Comparison of ENCODE assay signal across 16 cellular contexts in the genomic region with DNA sequence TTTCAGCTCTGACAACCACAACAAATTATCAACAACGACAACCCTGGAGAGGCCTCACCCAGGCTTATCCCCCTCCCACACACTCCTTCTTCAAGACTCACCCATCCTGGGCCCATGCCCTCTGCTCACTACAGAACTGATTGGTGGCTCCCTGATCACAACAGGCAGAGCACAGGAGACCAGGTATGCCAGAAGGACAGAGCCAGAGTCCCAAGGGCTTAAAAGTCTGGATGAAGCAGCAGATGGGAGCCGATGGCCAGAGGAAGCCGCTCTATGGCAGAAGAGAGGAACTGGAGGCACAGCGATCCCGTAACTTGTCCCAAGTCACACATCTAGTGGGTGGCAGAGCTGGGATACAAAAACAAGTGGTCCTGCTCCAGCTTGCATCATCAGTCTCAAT. TPM values are rescaled to one million over a fixed set of nuclear protein-coding genes. Genes with fewer than 3 reads are reported as not detected.
A peak's percentile ranks its signal among the peaks of the same experiment; 100 is the strongest.
DNase-seq lines count a peak whose midpoint lies in the region; ATAC-seq and TF ChIP-seq lines count a peak whose summit lies in the region.
"Had no signal": no experiment of that assay in that cellular context is flagged by ENCODE, and none has a peak within 500 bp of the region (broad histone marks: within the 10 kb centered on the region; RNA-seq: fewer than 3 reads in every experiment).

No MANE protein-coding gene starts in this region.

- no peaks in the 10 kb centered on the region for H3K27me3 ChIP-seq in ascending aorta
- H3K27me3 ChIP-seq in osteoblast (ENCODE audit: insufficient read depth, low read length), result no peaks in the 10 kb centered on the region
- H3K27me3 ChIP-seq: BLaER1 had no signal

- peaks cover 91% of the 10 kb centered on the region for H4K20me1 ChIP-seq in osteoblast (ENCODE audit: insufficient read depth, low read length)
- H4K20me1 ChIP-seq: BLaER1 had no signal

- intact Hi-C loops in ascending aorta (cut with DNase I), result no loop called here

- TF ChIP-seq CTCF in ascending aorta (IDR thresholded peaks at IDR 0.05) (no peak), type B pancreatic cell (conservative IDR thresholded peaks at IDR 0.05) (no peak), osteoblast (IDR thresholded peaks at IDR 0.05; ENCODE audit: extremely low read depth, low read depth, low read length) (no peak)

- DNase-seq in NCI-H82 (lab: John Stamatoyannopoulos, UW), result peak; percentile 54
- DNase-seq in NCI-H82 treated with DMSO at 0.1 percent for 48 hours (lab: John Stamatoyannopoulos, UW; ENCODE audit: unreplicated experiment), result no peak
- peak in 1 of 2 donors; percentile 37 for DNase-seq in ascending aorta (ENCODE audit: low spot score in 2 of 2)
- peak; percentile 26 for DNase-seq in mesenteric fat pad (ENCODE audit: low spot score)
- peak; percentile 8 for DNase-seq in type B pancreatic cell (ENCODE audit: extremely low spot score, unreplicated experiment)
- DNase-seq in C1 segment of cervical spinal cord (lab: John Stamatoyannopoulos, UW), result no peak
- DNase-seq in osteoblast (ENCODE audit: insufficient read length, low spot score, missing footprints), result no peak
- DNase-seq: MV-4-11, NCI-H1436, NCI-H2081, NCI-H524 treated with DMSO at 0.1 percent for 48 hours, PC-3 had no signal

- H3K4me3 ChIP-seq in ascending aorta (no peak overlapping the region), osteoblast (ENCODE audit: insufficient read depth, low read length) (no peak overlapping the region)
- H3K4me3 ChIP-seq: BLaER1, HAP-1 had no signal

- H3K36me3 ChIP-seq in ascending aorta (peaks cover 0 to 9% of the 10 kb centered on the region in 2 donors), osteoblast (ENCODE audit: insufficient read depth, low read length) (peaks cover 68% of the 10 kb centered on the region)
- H3K36me3 ChIP-seq: BLaER1, HAP-1 had no signal

- H3K4me1 Mint-ChIP-seq in type B pancreatic cell (ENCODE audit: unreplicated experiment), result no peaks in the 10 kb centered on the region

- H3K27ac Mint-ChIP-seq in type B pancreatic cell, result no peak overlapping the region

- H3K9me3 ChIP-seq in ascending aorta (no peaks in the 10 kb centered on the region), osteoblast (ENCODE audit: low read depth, low read length) (no peaks in the 10 kb centered on the region)
- H3K9me3 ChIP-seq: BLaER1, HAP-1 had no signal

- H3K4me2 ChIP-seq in osteoblast (ENCODE audit: insufficient read depth, low read length), result no peak overlapping the region

- no peaks in the 10 kb centered on the region for H3K36me3 Mint-ChIP-seq in type B pancreatic cell

- no peaks in the 10 kb centered on the region for H3K27me3 Mint-ChIP-seq in type B pancreatic cell

- no peak for ATAC-seq in GM18502 (IDR thresholded peaks at IDR 0.05; ENCODE audit: poor library complexity, unreplicated experiment)
- ATAC-seq: PC-3 had no signal

- peaks cover 98% of the 10 kb centered on the region for H3K79me2 ChIP-seq in osteoblast (ENCODE audit: insufficient read depth, low read length)

- H3K4me1 ChIP-seq in ascending aorta (peaks cover 10 to 34% of the 10 kb centered on the region in 2 donors), osteoblast (ENCODE audit: insufficient read depth, low read length) (peaks cover 31% of the 10 kb centered on the region)
- H3K4me1 ChIP-seq: HAP-1 had no signal

- H3K9me3 Mint-ChIP-seq in type B pancreatic cell, result no peaks in the 10 kb centered on the region

- no peak overlapping the region for H3K4me3 Mint-ChIP-seq in type B pancreatic cell

- H3K27ac ChIP-seq in ascending aorta (peak overlapping the region; percentile 23 to 47), osteoblast (ENCODE audit: low read depth, low read length) (no peak overlapping the region)
- H3K27ac ChIP-seq: 22Rv1, BLaER1 had no signal

- H2AFZ ChIP-seq in osteoblast (ENCODE audit: low read length), result no peak overlapping the region

RNA-seq across cellular contexts. Expression of a gene that starts 20.7 kb away (rescaled TPM):
- total RNA-seq in ascending aorta (136 TPM), mesenteric fat pad (4.5 TPM), type B pancreatic cell (ENCODE audit: low replicate concordance) (0.26 and 0.92 TPM in 2 replicates), osteoblast (567 and 697 TPM in 2 replicates)
- total RNA-seq: PC-3 had no signal

Comparison
In these comparisons a context has a peak if more than half of its experiments do, and no peak if none do; other contexts are left out.
1. DNase-seq: peak in NCI-H82 (single experiment), mesenteric fat pad (single experiment) and type B pancreatic cell (single experiment); none in NCI-H82 treated with DMSO at 0.1 percent for 48 hours (single experiment), C1 segment of cervical spinal cord (0 of 14) and osteoblast (single experiment).
2. RNA of a gene that starts 20.7 kb away (total RNA-seq): 567 to 697 TPM in osteoblast and 136 TPM in ascending aorta (single experiment); 4.5 TPM in mesenteric fat pad (single experiment) and 0.26 to 0.92 TPM in type B pancreatic cell; every median in the first group is over 10 times any median in the second.